ENCODE assay signal across 16 cellular contexts in the genomic region with DNA sequence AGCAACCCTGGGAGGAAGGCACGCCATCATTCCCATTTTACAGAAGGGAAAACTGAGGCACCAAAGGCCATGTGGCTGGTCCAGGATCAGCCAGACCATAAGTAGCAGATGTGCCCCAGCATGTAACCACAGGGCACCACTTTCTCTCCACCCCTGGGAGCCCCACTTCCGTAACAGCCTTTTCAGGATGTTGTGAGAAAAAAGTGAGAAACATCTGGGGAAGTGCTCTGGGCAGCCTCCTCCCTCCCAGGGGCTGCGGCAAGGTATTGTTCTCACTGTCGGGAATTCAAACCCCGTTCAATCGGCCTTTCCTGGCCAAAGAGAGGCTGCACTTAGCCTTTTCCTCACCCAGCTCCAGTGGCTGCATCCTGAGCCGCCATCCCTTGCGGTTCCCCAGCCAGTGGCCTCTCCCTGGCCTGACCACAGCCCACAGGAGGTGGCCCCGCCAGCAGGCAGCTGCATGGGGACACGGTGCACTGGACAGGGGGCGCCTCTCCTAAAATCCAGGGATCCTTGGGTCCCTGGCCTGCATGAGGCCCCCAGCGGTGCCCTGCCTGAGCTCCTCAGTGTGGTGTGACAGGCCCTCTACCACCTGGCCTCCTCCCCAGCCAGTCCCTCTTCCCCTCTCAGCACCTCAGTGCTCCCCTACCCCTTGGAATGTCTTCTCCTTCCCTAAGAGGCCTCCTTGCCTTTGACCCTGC. TPM values are rescaled to one million over a fixed set of nuclear protein-coding genes. Genes with fewer than 3 reads are reported as not detected.
DNase-seq lines count a peak whose midpoint lies in the region; ATAC-seq and TF ChIP-seq lines count a peak whose summit lies in the region.
"Had no signal": no experiment of that assay in that cellular context is flagged by ENCODE, and none has a peak within 500 bp of the region (broad histone marks: within the 10 kb centered on the region; RNA-seq: fewer than 3 reads in every experiment).

No MANE protein-coding gene starts in this region.

- H2AFZ ChIP-seq in trophoblast cell (ENCODE audit: insufficient read depth, low read length, poor library complexity) = peak overlapping the region; percentile 23

- H4K91ac ChIP-seq in trophoblast cell (ENCODE audit: low read depth, low read length) = peak overlapping the region; percentile 89

- H4K8ac ChIP-seq in trophoblast cell (ENCODE audit: low read depth, low read length) = peak overlapping the region; percentile 5

- H2AK5ac ChIP-seq in trophoblast cell (ENCODE audit: low read length) = peak overlapping the region; percentile 55

- POLR2A ChIA-PET in RWPE1 (lab: Yijun Ruan, JAX; ENCODE audit: low non-redundant PET) = no interaction called here

- H3K4me2 ChIP-seq in trophoblast cell (ENCODE audit: low read length) = no peak overlapping the region
- H3K4me2 ChIP-seq: KMS-11 had no signal

- H3K23ac ChIP-seq in trophoblast cell (ENCODE audit: low read length) = no peak overlapping the region

- no peak overlapping the region for H3K4ac ChIP-seq in trophoblast cell (ENCODE audit: low read depth, low read length)

- no peaks in the 10 kb centered on the region for H3K36me3 ChIP-seq in trophoblast cell (ENCODE audit: control insufficient read depth in 1 of 2, insufficient read depth in 2 of 2, low read length in 2 of 2)

- TF ChIP-seq CTCF in HL-60 (IDR thresholded peaks at IDR 0.05; ENCODE audit: insufficient read depth, low read length) = no peak
- no peak for TF ChIP-seq CTCF in RWPE1 (conservative IDR thresholded peaks at IDR 0.05; ENCODE audit: low read depth)
- TF ChIP-seq CTCF in fibroblast of pulmonary artery (IDR thresholded peaks at IDR 0.05; ENCODE audit: low read length, missing control alignments) = no peak
- TF ChIP-seq CTCF in omental fat pad (IDR thresholded peaks at IDR 0.05) = no peak

- H4K12ac ChIP-seq in trophoblast cell (ENCODE audit: low read depth, low read length) = no peak overlapping the region

- no peak overlapping the region for H3K9ac ChIP-seq in trophoblast cell (ENCODE audit: low read length)
- H3K9ac ChIP-seq: KMS-11 had no signal

- H2BK120ac ChIP-seq in trophoblast cell (ENCODE audit: insufficient read depth, low read length, poor library complexity) = peak overlapping the region; percentile 27

- no peak overlapping the region for H2BK5ac ChIP-seq in trophoblast cell (ENCODE audit: low read depth, low read length, poor library complexity)

- DNase-seq in HL-60 (ENCODE audit: low read depth in 1 of 2, low spot score in 1 of 2) = peak; percentile 48 to 58
- no peak for DNase-seq in RWPE1 (ENCODE audit: low spot score)
- DNase-seq in fibroblast of pulmonary artery (ENCODE audit: low read depth) = peak; percentile 50
- no peak for DNase-seq in trophoblast cell
- no peak for DNase-seq in NCI-H82 treated with DMSO at 0.1 percent for 48 hours (lab: John Stamatoyannopoulos, UW; ENCODE audit: unreplicated experiment)
- no peak for DNase-seq in omental fat pad (ENCODE audit: low spot score)
- DNase-seq: activated CD8-positive, alpha-beta T cell treated with anti-CD3 and anti-CD28 coated beads, Interleukin-2, amount 10 ng/mL, durations not matched to agents 7 days and 5 days; NCI-H1436; NCI-H446; substantia nigra had no signal

- H3K9me3 ChIP-seq in trophoblast cell (ENCODE audit: insufficient read depth, low read depth, low read length) = no peaks in the 10 kb centered on the region

- WGBS in trophoblast cell (ENCODE audit: extremely low coverage, insufficient coverage, insufficient read length) = no CpG with 5 or more reads among the region's 12 CpGs

- H2BK12ac ChIP-seq in trophoblast cell (ENCODE audit: low read length) = peak overlapping the region; percentile 72

- H3K18ac ChIP-seq in trophoblast cell (ENCODE audit: low read length) = peak overlapping the region; percentile 18

- peaks cover 40% of the 10 kb centered on the region for H3K79me1 ChIP-seq in trophoblast cell (ENCODE audit: low read length)

- H3K79me2 ChIP-seq in trophoblast cell (ENCODE audit: control insufficient read depth, insufficient read depth, low read length, poor library complexity) = peaks cover 2% of the 10 kb centered on the region

- H3K4me1 ChIP-seq in trophoblast cell (ENCODE audit: control insufficient read depth in 1 of 2, insufficient read depth in 2 of 2, low read length in 2 of 2) = peaks cover 28 to 37% of the 10 kb centered on the region in 2 experiments

- CTCF ChIA-PET in RWPE1 (lab: Yijun Ruan, JAX) = interaction anchor here (0.5 kb wide), 1 partner anchor 1441 kb away, joined by 3 read pairs; no protein-coding TSS in a partner anchor

- peaks cover 30% of the 10 kb centered on the region for H3K27me3 ChIP-seq in HL-60 (ENCODE audit: insufficient read depth, poor library complexity, severe bottlenecking)
- no peaks in the 10 kb centered on the region for H3K27me3 ChIP-seq in trophoblast cell (ENCODE audit: insufficient read depth, low read length)

- no peak overlapping the region for H3K4me3 ChIP-seq in HL-60 (replicated peaks; ENCODE audit: insufficient read depth, low read length)
- no peak overlapping the region for H3K4me3 ChIP-seq in fibroblast of pulmonary artery (replicated peaks; ENCODE audit: low read depth, low read length)
- H3K4me3 ChIP-seq in trophoblast cell (ENCODE audit: low read depth, low read length) = no peak overlapping the region
- H3K4me3 ChIP-seq: SK-N-MC had no signal

- H3K27ac ChIP-seq in HL-60 (replicated peaks) (no peak overlapping the region), RWPE1 (peak overlapping the region; percentile 89; the same call in 1 of the 2 replicates), trophoblast cell (ENCODE audit: low read depth, low read length) (no peak overlapping the region)
- H3K27ac ChIP-seq: KMS-11, SK-N-MC had no signal

- peak overlapping the region; percentile 81 for H3K14ac ChIP-seq in trophoblast cell (ENCODE audit: low read length)

- ATAC-seq in omental fat pad (ENCODE audit: low FRiP score) (no peak), GM21619 (IDR thresholded peaks at IDR 0.05; ENCODE audit: unreplicated experiment) (no peak), GM18517 (IDR thresholded peaks at IDR 0.05; ENCODE audit: unreplicated experiment) (no peak)
- ATAC-seq: activated CD8-positive, alpha-beta T cell treated with anti-CD3 and anti-CD28 coated beads, Interleukin-2, amount 10 ng/mL, durations not matched to agents 7 days and 5 days; HCT116 had no signal

RNA-seq across cellular contexts. Expression of gene CDH5, which starts 5.7 kb away (rescaled TPM):
- 93.1 and 99.2 TPM in 2 replicates for polyA plus RNA-seq in trophoblast cell (2013)
- total RNA-seq in omental fat pad = 100 to 1,000 TPM in 1 of 4 donors, 10 to 100 TPM in 3; 31.8 to 237 (median 95.8) TPM
- total RNA-seq: activated CD8-positive, alpha-beta T cell treated with anti-CD3 and anti-CD28 coated beads, Interleukin-2, amount 10 ng/mL, durations not matched to agents 7 days and 5 days; activated T-helper 1 cell treated with anti-CD3 and anti-CD28 coated beads, Interleukin-12 subunit alpha, Interleukin-12 subunit beta, Interleukin-2, Interleukin-4 antibody, amounts not matched to agents 30 ng/mL and 10 ng/mL and 1 ng/mL, durations not matched to agents 14 hours and 24 hours and 36 hours had no signal

Comparison
In these comparisons a context has a peak if more than half of its experiments do, and no peak if none do; other contexts are left out.
1. DNase-seq: peak in HL-60 (2 of 2) and fibroblast of pulmonary artery (single experiment); none in RWPE1 (single experiment), trophoblast cell (0 of 2), NCI-H82 treated with DMSO at 0.1 percent for 48 hours (single experiment) and omental fat pad (single experiment).